Comparison of ENCODE assay signal across 8 cellular contexts in the genomic region with DNA sequence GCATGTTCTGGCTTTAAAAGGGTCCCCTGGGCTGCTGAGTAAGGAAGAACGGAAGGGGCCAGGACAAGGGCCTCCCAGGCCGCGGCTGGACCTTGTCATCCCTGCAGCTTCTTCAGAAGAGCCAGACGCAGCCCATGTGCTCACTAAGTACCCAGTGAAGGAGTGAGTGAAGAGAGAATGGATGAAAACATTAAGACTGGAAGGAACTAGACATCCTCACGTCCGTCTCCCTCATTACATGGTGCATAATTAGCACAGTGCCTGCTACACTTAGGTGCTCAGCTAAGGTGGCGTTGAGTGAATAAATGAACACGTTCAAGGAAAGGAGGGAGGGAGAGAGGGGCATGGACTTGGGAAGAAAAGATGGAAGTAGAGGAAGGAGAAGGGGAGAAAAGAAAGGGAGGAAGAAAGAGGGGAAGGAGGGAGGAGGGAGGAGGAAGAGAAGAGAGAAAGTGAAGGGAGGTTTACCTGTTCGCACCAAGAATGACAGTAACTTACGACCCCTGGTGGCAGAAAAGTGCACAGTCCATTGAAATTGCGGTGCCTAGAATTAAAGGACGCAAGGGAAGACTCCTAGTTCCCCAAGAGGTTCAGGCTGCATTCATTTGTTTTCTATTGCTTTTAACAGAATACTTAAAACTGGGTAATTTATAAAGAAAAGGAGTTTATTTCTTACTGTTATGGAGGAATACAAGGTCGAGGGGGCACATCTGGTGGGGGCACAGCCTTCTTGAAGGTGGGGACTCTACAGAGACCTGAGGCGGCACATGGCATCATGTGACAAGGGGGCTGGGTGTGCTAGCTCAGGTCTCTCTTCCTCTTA. TPM values are rescaled to one million over a fixed set of nuclear protein-coding genes. Genes with fewer than 3 reads are reported as not detected.
DNase-seq lines count a peak whose midpoint lies in the region; ATAC-seq and TF ChIP-seq lines count a peak whose summit lies in the region.

No MANE protein-coding gene starts in this region.

- H3K36me3 Mint-ChIP-seq in GM23338 (ENCODE audit: low read depth) = peaks cover 42% of the 10 kb centered on the region

- H3K27me3 ChIP-seq in AG04450 (ENCODE audit: control insufficient read depth, insufficient read depth, low read length) (no peaks in the 10 kb centered on the region), GM23338 (ENCODE audit: insufficient read depth) (no peaks in the 10 kb centered on the region)

- TF ChIP-seq CTCF in AG04450 (IDR thresholded peaks at IDR 0.05; ENCODE audit: low read depth, low read length) (peak; percentile 85), GM23338 (conservative IDR thresholded peaks at IDR 0.05; ENCODE audit: low read depth in 2 of 2) (peak; percentile 83 to 95)

- ATAC-seq in GM23338 = peak; percentile 32
- no peak for ATAC-seq in HG03095 (IDR thresholded peaks at IDR 0.05; ENCODE audit: unreplicated experiment)

- CTCF ChIA-PET in AG04450 (lab: Charles Lee) = interaction anchor here (0.6 to 5.2 kb wide), 10 partner anchors 9 to 169 kb away, joined by 3 to 43 read pairs (median 4); no protein-coding TSS in a partner anchor

- peaks cover 11% of the 10 kb centered on the region for H3K36me3 ChIP-seq in GM23338 (ENCODE audit: insufficient read depth)

- H3K27ac ChIP-seq in AG04450 (ENCODE audit: low read depth, low read length) = no peak overlapping the region
- H3K27ac ChIP-seq in GM23338 (ENCODE audit: low read depth) = no peak overlapping the region

- POLR2A ChIA-PET in AG04450 (lab: Yijun Ruan, JAX) = no interaction called here

- H3K4me1 ChIP-seq in GM23338 (ENCODE audit: insufficient read depth) = peaks cover 24% of the 10 kb centered on the region; the same call in 1 of the 2 replicates

- H3K4me1 Mint-ChIP-seq in GM23338 = peaks cover 40% of the 10 kb centered on the region

- no peak overlapping the region for H2AFZ ChIP-seq in GM23338

- DNase-seq in AG04450 (ENCODE audit: low read depth, low spot score) (no peak), GM23338 (ENCODE audit: low spot score) (peak; percentile 88), NCI-H524 treated with DMSO at 0.1 percent for 48 hours (lab: John Stamatoyannopoulos, UW) (peak; percentile 34), middle frontal gyrus (ENCODE audit: extremely low spot score, low spot score) (peak; percentile 56)
- DNase-seq in activated CD4-positive, alpha-beta T cell treated with anti-CD3 and anti-CD28 coated beads, Interleukin-2, amount 50 U/mL, for 4 hours = peak; percentile 63 to 64
- peak; percentile 60 for DNase-seq in effector CD4-positive, alpha-beta T cell
- peak; percentile 52 for DNase-seq in stimulated activated CD8-positive, alpha-beta memory T cell treated with anti-CD3 and anti-CD28 coated beads, Interleukin-7, amount 100 ng/mL, for 24 hours (ENCODE audit: low read depth)

- H3K4me3 ChIP-seq in AG04450 (ENCODE audit: low read depth, low read length) (no peak overlapping the region), GM23338 (no peak overlapping the region)

- H3K9me3 Mint-ChIP-seq in GM23338 = peaks cover 3% of the 10 kb centered on the region; the same call in 2 of the 3 replicates

- peaks cover 40% of the 10 kb centered on the region for H3K79me2 ChIP-seq in GM23338 (replicated peaks; ENCODE audit: insufficient read depth)

- H3K4me3 Mint-ChIP-seq in GM23338 = no peak overlapping the region

- 0 out of 2 replicates have a peak, but pooled peaks cover 9% of the 10 kb centered on the region for H4K20me1 ChIP-seq in GM23338 (replicated peaks; ENCODE audit: insufficient read depth)

- H3F3A ChIP-seq in GM23338 (replicated peaks; ENCODE audit: low read depth) = peaks cover 4% of the 10 kb centered on the region; the same call in 1 of the 2 replicates

- H3K27me3 Mint-ChIP-seq in GM23338 (ENCODE audit: insufficient read depth, low read depth, poor library complexity) = peaks cover 7% of the 10 kb centered on the region

- no peaks in the 10 kb centered on the region for H3K9me3 ChIP-seq in AG04450 (ENCODE audit: control insufficient read depth, insufficient read depth, low read length)

- H3K9me2 ChIP-seq in GM23338 (ENCODE audit: insufficient read depth) = no peaks in the 10 kb centered on the region

- no peak overlapping the region for H3K27ac Mint-ChIP-seq in GM23338

- H3K4me2 ChIP-seq in GM23338 = peak overlapping the region; percentile 42; the same call in 1 of the 2 replicates

TF ChIP-seq in GM23338, 12 proteins besides CTCF, POLR2A, EP300 and RAD21:
- TF ChIP-seq, protein P1, sequence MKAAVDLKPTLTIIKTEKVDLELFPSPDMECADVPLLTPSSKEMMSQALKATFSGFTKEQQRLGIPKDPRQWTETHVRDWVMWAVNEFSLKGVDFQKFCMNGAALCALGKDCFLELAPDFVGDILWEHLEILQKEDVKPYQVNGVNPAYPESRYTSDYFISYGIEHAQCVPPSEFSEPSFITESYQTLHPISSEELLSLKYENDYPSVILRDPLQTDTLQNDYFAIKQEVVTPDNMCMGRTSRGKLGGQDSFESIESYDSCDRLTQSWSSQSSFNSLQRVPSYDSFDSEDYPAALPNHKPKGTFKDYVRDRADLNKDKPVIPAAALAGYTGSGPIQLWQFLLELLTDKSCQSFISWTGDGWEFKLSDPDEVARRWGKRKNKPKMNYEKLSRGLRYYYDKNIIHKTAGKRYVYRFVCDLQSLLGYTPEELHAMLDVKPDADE (IDR thresholded peaks at IDR 0.05) = no peak
- TF ChIP-seq CREB1 (CRISPR knock-in tag; IDR thresholded peaks at IDR 0.05; ENCODE audit: low read depth) (0 out of 2 replicates have a peak, but pooled peaks have one; percentile 9), ZNF331 (CRISPR knock-in tag; IDR thresholded peaks at IDR 0.05; ENCODE audit: low read depth) (no peak), ZNF114 (CRISPR knock-in tag; IDR thresholded peaks at IDR 0.05) (no peak), POLR2AphosphoS5 (IDR thresholded peaks at IDR 0.05; ENCODE audit: low read depth) (no peak), STAT1 (IDR thresholded peaks at IDR 0.05; ENCODE audit: unreplicated experiment) (no peak)

RNA-seq across cellular contexts. Expression of a gene that starts 8.0 kb away (rescaled TPM):
- polyA plus RNA-seq in AG04450 (2011; rRNA removed) (13.3 and 14.3 TPM in 2 replicates), GM23338 (2016; fragmentation: Nextera tagmentation; extraction: Ambion mirVana) (23.1 and 24.2 TPM in 2 replicates)
- polyA minus RNA-seq in AG04450 (2011; rRNA and poly(A)+ RNA removed) = 9.0 and 10.2 TPM in 2 replicates
- 24.3 and 26.0 TPM in 2 replicates for total RNA-seq in GM23338 (2014; rRNA removed; shearing (Covaris generic))

RNA-seq across cellular contexts. Expression of a gene that starts 28.2 kb away (rescaled TPM):
- 35.5 and 36.9 TPM in 2 replicates for polyA plus RNA-seq in AG04450 (2011; rRNA removed)
- 41.7 and 47.2 TPM in 2 replicates for polyA minus RNA-seq in AG04450 (2011; rRNA and poly(A)+ RNA removed)
- total RNA-seq in GM23338 (2014; rRNA removed; shearing (Covaris generic)) = 7.9 and 14.6 TPM in 2 replicates
- polyA plus RNA-seq in GM23338 (2016; fragmentation: Nextera tagmentation; extraction: Ambion mirVana) = 4.3 and 4.9 TPM in 2 replicates

RNA-seq across cellular contexts. Expression of a gene that starts 30.0 kb away (rescaled TPM):
- polyA plus RNA-seq in AG04450 (2011; rRNA removed) (2.4 and 3.8 TPM in 2 replicates), GM23338 (2016; fragmentation: Nextera tagmentation; extraction: Ambion mirVana) (7.2 and 9.1 TPM in 2 replicates)
- polyA minus RNA-seq in AG04450 (2011; rRNA and poly(A)+ RNA removed) = 4.2 and 6.9 TPM in 2 replicates
- total RNA-seq in GM23338 (2014; rRNA removed; shearing (Covaris generic)) = 8.6 and 9.3 TPM in 2 replicates
